In genomic region chr1:237220243-237220642, GRCh38 we compare ENCODE assay signal across 19 cellular contexts.
DNase-seq lines count a peak whose midpoint lies in the region; ATAC-seq and TF ChIP-seq lines count a peak whose summit lies in the region.
"Had no signal": no experiment of that assay in that cellular context is flagged by ENCODE, and none has a peak within 500 bp of the region (broad histone marks: within the 10 kb centered on the region; RNA-seq: fewer than 3 reads in every experiment).

No MANE protein-coding gene starts in this region.

- intact Hi-C loops in upper lobe of right lung (cut with DNase I) (no loop called here), PC-9 (cut with micrococcal nuclease; ENCODE audit: unreplicated experiment) (no loop called here)
- intact Hi-C loops in activated T-helper 2 cell treated with anti-CD3 and anti-CD28 coated beads, Interferon-gamma antibody, Interleukin-2, Interleukin-4, amounts not matched to agents 10 μg/mL and 5 μg/mL and 100 μg/mL, durations not matched to agents 14 hours and 24 hours and 36 hours (cut with micrococcal nuclease) = no loop called here

- H3K27me3 ChIP-seq in upper lobe of right lung = no peaks in the 10 kb centered on the region
- H3K27me3 ChIP-seq in PC-9 (ENCODE audit: insufficient read depth, low read depth) = peaks cover 9% of the 10 kb centered on the region; the same call in 1 of the 2 replicates
- H3K27me3 ChIP-seq: colonic mucosa, neutrophil, testis had no signal

- H3K4me3 ChIP-seq in fibroblast of pulmonary artery (replicated peaks; ENCODE audit: low read depth, low read length) (no peak overlapping the region), upper lobe of right lung (no peak overlapping the region), PC-9 (no peak overlapping the region)
- H3K4me3 ChIP-seq: colonic mucosa, lung, testis had no signal

- H3K79me2 ChIP-seq in PC-9 (ENCODE audit: low read depth) = no peaks in the 10 kb centered on the region

- POLR2A ChIA-PET in PC-9 (lab: Charles Lee; ENCODE audit: unreplicated experiment) = no interaction called here

- CTCF ChIA-PET in PC-9 (lab: Charles Lee) = no interaction called here

- H2AFZ ChIP-seq in PC-9 = no peak overlapping the region

- no peaks in the 10 kb centered on the region for H3K36me3 Mint-ChIP-seq in activated T-helper 2 cell treated with anti-CD3 and anti-CD28 coated beads, Interferon-gamma antibody, Interleukin-2, Interleukin-4, amounts not matched to agents 10 μg/mL and 5 μg/mL and 100 μg/mL, durations not matched to agents 14 hours and 24 hours and 36 hours (ENCODE audit: low read depth)
- H3K36me3 Mint-ChIP-seq: activated naive CD8-positive, alpha-beta T cell had no signal

- H3K4me2 ChIP-seq in PC-9 = no peak overlapping the region

- H3K9me2 ChIP-seq in PC-9 (ENCODE audit: insufficient read depth) = no peaks in the 10 kb centered on the region

- no TSS peak for BruUV-seq in PC-9 (replicated peaks; lab: Mats Ljungman, UMichigan)

- H3K27ac Mint-ChIP-seq in activated T-helper 2 cell treated with anti-CD3 and anti-CD28 coated beads, Interferon-gamma antibody, Interleukin-2, Interleukin-4, amounts not matched to agents 10 μg/mL and 5 μg/mL and 100 μg/mL, durations not matched to agents 14 hours and 24 hours and 36 hours = no peak overlapping the region
- H3K27ac Mint-ChIP-seq: activated naive CD8-positive, alpha-beta T cell; B cell had no signal

- H3K4me3 Mint-ChIP-seq in activated T-helper 2 cell treated with anti-CD3 and anti-CD28 coated beads, Interferon-gamma antibody, Interleukin-2, Interleukin-4, amounts not matched to agents 10 μg/mL and 5 μg/mL and 100 μg/mL, durations not matched to agents 14 hours and 24 hours and 36 hours (ENCODE audit: low read depth) = no peak overlapping the region
- H3K4me3 Mint-ChIP-seq: activated naive CD8-positive, alpha-beta T cell; B cell had no signal

- H3K27me3 Mint-ChIP-seq in activated T-helper 2 cell treated with anti-CD3 and anti-CD28 coated beads, Interferon-gamma antibody, Interleukin-2, Interleukin-4, amounts not matched to agents 10 μg/mL and 5 μg/mL and 100 μg/mL, durations not matched to agents 14 hours and 24 hours and 36 hours (ENCODE audit: low read depth) = peaks cover 6% of the 10 kb centered on the region
- H3K27me3 Mint-ChIP-seq: B cell had no signal

- H3K9me3 ChIP-seq in upper lobe of right lung = no peaks in the 10 kb centered on the region
- no peaks in the 10 kb centered on the region for H3K9me3 ChIP-seq in PC-9 (ENCODE audit: insufficient read depth, low read depth)
- H3K9me3 ChIP-seq: colonic mucosa, neutrophil, testis had no signal

- DNase-seq in NCI-H2171 treated with DMSO at 0.1 percent for 48 hours (lab: John Stamatoyannopoulos, UW) = peak; percentile 90
- peak; percentile 1 for DNase-seq in fibroblast of pulmonary artery (ENCODE audit: low read depth)
- DNase-seq in midbrain (lab: John Stamatoyannopoulos, UW) = peak; percentile 3
- DNase-seq in upper lobe of right lung = no peak
- no peak for DNase-seq in activated T-helper 2 cell treated with anti-CD3 and anti-CD28 coated beads, Interferon-gamma antibody, Interleukin-2, Interleukin-4, amounts not matched to agents 10 μg/mL and 5 μg/mL and 100 μg/mL, durations not matched to agents 14 hours and 24 hours and 36 hours (ENCODE audit: low spot score)
- no peak for DNase-seq in PC-9
- no peak for DNase-seq in NCI-H526 (lab: John Stamatoyannopoulos, UW)
- DNase-seq: colonic mucosa; DND-41; NCI-H1048; NCI-H2081; NCI-H510A; stimulated activated CD4-positive, alpha-beta T cell treated with anti-CD3 and anti-CD28 coated beads, Interleukin-12 subunit alpha, Interleukin-12 subunit beta, amount 100 ng/mL, for 4 hours; SW 1271; testis had no signal

- no peak for ATAC-seq in upper lobe of right lung

- no peaks in the 10 kb centered on the region for H4K20me1 ChIP-seq in PC-9 (ENCODE audit: insufficient read depth)

- TF ChIP-seq CTCF in fibroblast of pulmonary artery (IDR thresholded peaks at IDR 0.05; ENCODE audit: low read length, missing control alignments) (no peak), upper lobe of right lung (IDR thresholded peaks at IDR 0.05) (peak; percentile 13), PC-9 (conservative IDR thresholded peaks at IDR 0.05) (no peak)

- no peaks in the 10 kb centered on the region for H3K4me1 Mint-ChIP-seq in activated T-helper 2 cell treated with anti-CD3 and anti-CD28 coated beads, Interferon-gamma antibody, Interleukin-2, Interleukin-4, amounts not matched to agents 10 μg/mL and 5 μg/mL and 100 μg/mL, durations not matched to agents 14 hours and 24 hours and 36 hours (ENCODE audit: low read depth)
- H3K4me1 Mint-ChIP-seq: B cell had no signal

- H3K36me3 ChIP-seq in upper lobe of right lung = no peaks in the 10 kb centered on the region
- no peaks in the 10 kb centered on the region for H3K36me3 ChIP-seq in PC-9 (ENCODE audit: low read depth)
- H3K36me3 ChIP-seq: colonic mucosa, neutrophil had no signal

- no peaks in the 10 kb centered on the region for H3K9me3 Mint-ChIP-seq in activated T-helper 2 cell treated with anti-CD3 and anti-CD28 coated beads, Interferon-gamma antibody, Interleukin-2, Interleukin-4, amounts not matched to agents 10 μg/mL and 5 μg/mL and 100 μg/mL, durations not matched to agents 14 hours and 24 hours and 36 hours

- H3K27ac ChIP-seq in upper lobe of right lung (no peak overlapping the region), PC-9 (no peak overlapping the region)
- H3K27ac ChIP-seq: colonic mucosa, neutrophil, testis had no signal

- no peaks in the 10 kb centered on the region for H3F3A ChIP-seq in PC-9 (ENCODE audit: insufficient read depth, low read depth)

- peaks cover 3% of the 10 kb centered on the region for H3K4me1 ChIP-seq in upper lobe of right lung
- H3K4me1 ChIP-seq in PC-9 (replicated peaks; ENCODE audit: insufficient read depth) = no peaks in the 10 kb centered on the region
- H3K4me1 ChIP-seq: colonic mucosa, testis had no signal

Comparison
In these comparisons a context has a peak if more than half of its experiments do, and no peak if none do; other contexts are left out.
1. DNase-seq: peak in NCI-H2171 treated with DMSO at 0.1 percent for 48 hours (single experiment), fibroblast of pulmonary artery (single experiment) and midbrain (single experiment); none in upper lobe of right lung (single experiment), activated T-helper 2 cell treated with anti-CD3 and anti-CD28 coated beads, Interferon-gamma antibody, Interleukin-2, Interleukin-4, amounts not matched to agents 10 μg/mL and 5 μg/mL and 100 μg/mL, durations not matched to agents 14 hours and 24 hours and 36 hours (single experiment), PC-9 (0 of 2) and NCI-H526 (0 of 2).